In the genomic region with DNA sequence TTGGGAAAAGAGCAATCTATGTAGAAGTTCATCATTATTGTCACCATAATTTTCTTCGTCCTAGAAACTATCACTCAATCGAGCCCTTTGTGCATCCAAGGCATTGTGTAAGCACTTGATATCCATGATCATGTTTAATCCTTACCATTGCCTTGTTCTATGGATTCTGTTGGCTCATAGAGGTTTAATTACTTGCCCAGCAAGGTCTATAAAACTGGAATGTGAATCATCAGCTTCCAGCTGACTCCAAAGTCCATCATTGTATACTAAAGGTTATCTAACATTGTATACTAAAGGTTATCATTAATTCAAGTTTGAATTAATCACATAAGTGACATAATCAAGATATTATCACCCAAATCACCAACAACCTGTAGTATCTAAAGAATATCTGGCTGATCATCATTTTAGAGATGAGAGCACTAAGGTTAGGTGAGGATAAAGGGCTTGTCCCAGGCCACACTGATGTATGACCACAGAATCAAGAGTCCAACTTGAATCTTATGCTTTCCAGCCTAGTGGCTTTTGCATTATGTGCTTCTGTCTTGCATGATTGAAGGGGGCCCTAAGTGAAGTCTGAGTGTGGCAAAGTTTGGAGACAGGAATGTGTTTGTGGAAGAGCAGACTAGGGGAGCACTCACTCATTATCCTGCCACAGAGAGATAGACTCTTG, we compare ENCODE assay signal across 7 cellular contexts.
"Had no signal": no experiment of that assay in that cellular context is flagged by ENCODE, and none has a peak within 500 bp of the region (broad histone marks: within the 10 kb centered on the region; RNA-seq: fewer than 3 reads in every experiment).

No MANE protein-coding gene starts in this region.

- FAIRE-seq: H1, H54, HTR-8/SVneo had no signal

- H3K4me3 ChIP-seq: GM23338 had no signal

- DNase-seq: H9, HCEC 1CT, IMR-90 had no signal

- ATAC-seq: GM23338 had no signal

- H3K4me3 Mint-ChIP-seq: GM23338, H9 had no signal

- H3K27ac Mint-ChIP-seq: GM23338, H9 had no signal
